In genomic region chr1:156496211-156496761, GRCh38 we compare ENCODE assay signal across 8 cellular contexts.
DNase-seq lines count a peak whose midpoint lies in the region; ATAC-seq and TF ChIP-seq lines count a peak whose summit lies in the region.
"Had no signal": no experiment of that assay in that cellular context is flagged by ENCODE, and none has a peak within 500 bp of the region (broad histone marks: within the 10 kb centered on the region; RNA-seq: fewer than 3 reads in every experiment).

No MANE protein-coding gene starts in this region.

- H3K4me1 ChIP-seq in OCI-LY3 (ENCODE audit: low read length), result peaks cover 76% of the 10 kb centered on the region

- no peak overlapping the region for H3K9ac ChIP-seq in OCI-LY3 (ENCODE audit: low read length)

- peaks cover 80% of the 10 kb centered on the region for H3K4me1 Mint-ChIP-seq in stimulated activated memory B cell treated with anti-CD40 and anti-IgM and Interleukin-4, amounts not matched to agents 10 μg/mL and 1 μg/mL and 100 μg/mL, for 72 hours

- H3K79me2 ChIP-seq in OCI-LY3 (ENCODE audit: low read length), result peaks cover 93% of the 10 kb centered on the region

- peak overlapping the region; percentile 89 for H3K4me2 ChIP-seq in OCI-LY3 (ENCODE audit: low read length)

- H3K27ac ChIP-seq in OCI-LY3 (ENCODE audit: low read length), result no peak overlapping the region

- H4K20me1 ChIP-seq in OCI-LY3 (ENCODE audit: insufficient read depth, low read length), result peaks cover 69% of the 10 kb centered on the region

- peak overlapping the region; percentile 98 for H3K27ac Mint-ChIP-seq in stimulated activated memory B cell treated with anti-CD40 and anti-IgM and Interleukin-4, amounts not matched to agents 10 μg/mL and 1 μg/mL and 100 μg/mL, for 72 hours

- DNase-seq in foreskin fibroblast (peak in 1 of 2 donors; percentile 53), NCI-H1092 (lab: John Stamatoyannopoulos, UW) (no peak)
- DNase-seq: dermis blood vessel endothelial cell had no signal

- H3K36me3 ChIP-seq in OCI-LY3 (replicated peaks; ENCODE audit: low read depth, low read length), result peaks cover 11% of the 10 kb centered on the region

- TF ChIP-seq CTCF in OCI-LY3 (IDR thresholded peaks at IDR 0.05; ENCODE audit: low read depth, low read length) (no peak), foreskin fibroblast (IDR thresholded peaks at IDR 0.05; ENCODE audit: low read depth, low read length) (no peak)

- H3K9me3 Mint-ChIP-seq in stimulated activated memory B cell treated with anti-CD40 and anti-IgM and Interleukin-4, amounts not matched to agents 10 μg/mL and 1 μg/mL and 100 μg/mL, for 72 hours, result no peaks in the 10 kb centered on the region

- peaks cover 23% of the 10 kb centered on the region for H3K36me3 Mint-ChIP-seq in stimulated activated memory B cell treated with anti-CD40 and anti-IgM and Interleukin-4, amounts not matched to agents 10 μg/mL and 1 μg/mL and 100 μg/mL, for 72 hours

- no peaks in the 10 kb centered on the region for H3K27me3 ChIP-seq in OCI-LY3 (ENCODE audit: low read depth, low read length)

- peak overlapping the region; percentile 4; the same call in 1 of the 2 replicates for H3K4me3 ChIP-seq in OCI-LY3 (ENCODE audit: low read length)
- peak overlapping the region; percentile 13 to 28 for H3K4me3 ChIP-seq in foreskin fibroblast (ENCODE audit: low read depth in 1 of 2, low read length in 2 of 2)

- peak overlapping the region; percentile 97 for H3K4me3 Mint-ChIP-seq in stimulated activated memory B cell treated with anti-CD40 and anti-IgM and Interleukin-4, amounts not matched to agents 10 μg/mL and 1 μg/mL and 100 μg/mL, for 72 hours

- no peak for ATAC-seq in stimulated activated memory B cell treated with anti-CD40 and anti-IgM and Interleukin-4, amounts not matched to agents 10 μg/mL and 1 μg/mL and 100 μg/mL, for 72 hours
- no peak for ATAC-seq in HG03045 (IDR thresholded peaks at IDR 0.05; ENCODE audit: unreplicated experiment)
- no peak for ATAC-seq in HG03159 (IDR thresholded peaks at IDR 0.05; ENCODE audit: unreplicated experiment)

- H3K9me3 ChIP-seq in OCI-LY3 (ENCODE audit: insufficient read depth, low read length), result no peaks in the 10 kb centered on the region

- H2AFZ ChIP-seq in OCI-LY3 (ENCODE audit: low read depth, low read length), result no peak overlapping the region

- no peaks in the 10 kb centered on the region for H3K27me3 Mint-ChIP-seq in stimulated activated memory B cell treated with anti-CD40 and anti-IgM and Interleukin-4, amounts not matched to agents 10 μg/mL and 1 μg/mL and 100 μg/mL, for 72 hours

- TF ChIP-seq POLR2A in GM19193 (IDR thresholded peaks at IDR 0.05; ENCODE audit: extremely low read depth, insufficient read depth, insufficient read length), result peak; percentile 4
